Comparison of ENCODE assay signal across 8 cellular contexts in the genomic region with DNA sequence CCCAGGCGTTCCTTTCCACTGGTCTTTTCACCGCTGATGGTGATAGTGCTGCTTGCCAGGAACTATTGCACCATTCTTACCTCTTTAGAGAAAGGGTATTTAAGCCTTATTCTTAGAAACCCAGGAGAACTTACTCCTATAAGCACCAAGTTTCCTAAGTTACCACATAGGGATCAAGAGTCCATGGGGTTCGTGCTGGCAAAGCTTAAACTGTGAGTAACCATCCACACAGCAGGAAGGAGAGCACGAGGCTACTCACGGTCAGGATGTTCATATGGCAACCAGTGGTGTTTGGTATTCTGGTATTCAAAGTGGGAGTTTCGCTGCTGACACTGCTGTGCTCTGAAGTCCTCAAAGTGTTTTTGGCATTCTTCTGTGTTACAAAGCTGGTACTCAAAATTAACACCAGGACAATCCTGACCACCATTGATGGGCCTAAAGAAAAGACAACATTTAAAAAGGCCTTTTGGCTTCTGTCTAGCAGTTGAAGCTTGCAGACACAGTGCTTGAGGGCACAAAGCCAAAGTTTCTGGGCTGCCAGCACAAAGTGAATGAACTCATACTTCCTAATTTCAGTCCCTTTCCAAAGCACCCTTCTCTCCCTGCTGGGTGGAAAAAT.
A peak's percentile ranks its signal among the peaks of the same experiment; 100 is the strongest.
DNase-seq lines count a peak whose midpoint lies in the region; ATAC-seq and TF ChIP-seq lines count a peak whose summit lies in the region.

No MANE protein-coding gene starts in this region.

- H3K79me2 ChIP-seq in PC-9 (ENCODE audit: low read depth) = no peaks in the 10 kb centered on the region

- no peaks in the 10 kb centered on the region for H4K20me1 ChIP-seq in PC-9 (ENCODE audit: insufficient read depth)

- H3K9me3 Mint-ChIP-seq in neural crest cell = no peaks in the 10 kb centered on the region

- DNase-seq in AG10803 (ENCODE audit: low read depth) = peak; percentile 97
- peak; percentile 50 to 83 for DNase-seq in PC-9
- peak; percentile 95 for DNase-seq in fibroblast of mammary gland (ENCODE audit: low read depth)
- DNase-seq in neural crest cell (ENCODE audit: low read depth, low spot score) = no peak
- no peak for DNase-seq in KG1 (lab: John Stamatoyannopoulos, UW)
- DNase-seq in NOMO-1 treated with dmso at 0.1 percent for 144 hours (lab: John Stamatoyannopoulos, UW; ENCODE audit: unreplicated experiment) = no peak

- ATAC-seq in HG03439 (IDR thresholded peaks at IDR 0.05; ENCODE audit: unreplicated experiment) = no peak
- ATAC-seq in HG02763 (IDR thresholded peaks at IDR 0.05; ENCODE audit: unreplicated experiment) = no peak

- intact Hi-C loops in PC-9 (cut with micrococcal nuclease; ENCODE audit: unreplicated experiment) = no loop called here

- H3F3A ChIP-seq in PC-9 (ENCODE audit: insufficient read depth, low read depth) = 0 out of 2 replicates have a peak, but pooled peaks cover 3% of the 10 kb centered on the region

- H2AFZ ChIP-seq in PC-9 = no peak overlapping the region

- H3K27me3 Mint-ChIP-seq in neural crest cell (ENCODE audit: low read depth) = no peaks in the 10 kb centered on the region

- H3K9me3 ChIP-seq in PC-9 (ENCODE audit: insufficient read depth, low read depth) = no peaks in the 10 kb centered on the region

- H3K4me1 Mint-ChIP-seq in neural crest cell = peaks cover 34% of the 10 kb centered on the region

- H3K4me1 ChIP-seq in PC-9 (replicated peaks; ENCODE audit: insufficient read depth) = peaks cover 20% of the 10 kb centered on the region; the same call in 1 of the 2 replicates

- POLR2A ChIA-PET in PC-9 (lab: Charles Lee; ENCODE audit: unreplicated experiment) = interaction anchor here (0.7 kb wide), 1 partner anchor 1918 kb away, joined by 3 read pairs; no protein-coding TSS in a partner anchor

- TF ChIP-seq CTCF in AG10803 (conservative IDR thresholded peaks at IDR 0.05; ENCODE audit: low read length) (no peak), PC-9 (conservative IDR thresholded peaks at IDR 0.05) (no peak), fibroblast of mammary gland (conservative IDR thresholded peaks at IDR 0.05; ENCODE audit: control insufficient read depth, insufficient read depth, low read depth, low read length) (no peak), neural crest cell (conservative IDR thresholded peaks at IDR 0.05) (no peak)

- no peaks in the 10 kb centered on the region for H3K36me3 ChIP-seq in PC-9 (ENCODE audit: low read depth)

- CTCF ChIA-PET in PC-9 (lab: Charles Lee) = no interaction called here

- peak overlapping the region; percentile 35 for H3K27ac Mint-ChIP-seq in neural crest cell (ENCODE audit: unreplicated experiment)

- H3K4me2 ChIP-seq in PC-9 = peak overlapping the region; percentile 40

- no TSS peak for BruUV-seq in PC-9 (replicated peaks; lab: Mats Ljungman, UMichigan)

- peak overlapping the region; percentile 11 for H3K4me3 Mint-ChIP-seq in neural crest cell

- no peaks in the 10 kb centered on the region for H3K36me3 Mint-ChIP-seq in neural crest cell (ENCODE audit: low read depth)

- no peaks in the 10 kb centered on the region for H3K27me3 ChIP-seq in PC-9 (ENCODE audit: insufficient read depth, low read depth)

- no peaks in the 10 kb centered on the region for H3K9me2 ChIP-seq in PC-9 (ENCODE audit: insufficient read depth)

- H3K4me3 ChIP-seq in AG10803 (ENCODE audit: low read length) = peak overlapping the region; percentile 7; the same call in 1 of the 2 replicates
- no peak overlapping the region for H3K4me3 ChIP-seq in PC-9
- peak overlapping the region; percentile 2 for H3K4me3 ChIP-seq in fibroblast of mammary gland (ENCODE audit: control insufficient read depth, low read depth, low read length)

- peak overlapping the region; percentile 44; the same call in 1 of the 2 replicates for H3K27ac ChIP-seq in PC-9

Comparison
In these comparisons a context has a peak if more than half of its experiments do, and no peak if none do; other contexts are left out.
1. DNase-seq: peak in AG10803 (single experiment), PC-9 (2 of 2) and fibroblast of mammary gland (single experiment); none in neural crest cell (single experiment), KG1 (single experiment) and NOMO-1 treated with dmso at 0.1 percent for 144 hours (single experiment).